1 cellular context compared by ENCODE assay signal in the genomic region with DNA sequence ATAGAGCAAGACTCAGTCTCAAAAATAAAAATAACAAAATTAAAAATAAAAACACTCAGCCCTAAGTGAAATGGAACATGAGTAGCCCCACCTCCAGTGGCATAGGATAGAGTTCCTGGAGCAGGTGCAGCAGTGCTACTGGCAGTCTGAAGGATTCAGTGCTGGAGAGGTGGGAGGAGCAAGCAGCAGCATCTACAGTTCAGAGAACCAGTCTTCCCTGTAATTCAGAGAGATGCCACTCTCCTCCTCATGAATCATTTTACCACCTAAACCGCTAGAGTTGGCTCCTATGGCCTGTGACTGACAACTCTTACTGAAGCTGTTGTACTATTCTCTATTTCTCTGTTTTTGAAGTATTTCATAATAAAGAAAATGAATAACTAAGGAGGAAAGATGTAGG.
TF ChIP-seq lines count a peak whose summit lies in the region.

No MANE protein-coding gene starts in this region.

TF ChIP-seq in IMR-90, 13 proteins besides CTCF, POLR2A, EP300 and RAD21:
- TF ChIP-seq MAFK (IDR thresholded peaks at IDR 0.05; ENCODE audit: low read depth, low read length) (no peak), MAZ (IDR thresholded peaks at IDR 0.05; ENCODE audit: borderline replicate concordance, low read depth, low read length) (no peak)
